ENCODE assay signal across 9 cellular contexts in genomic region chr10:3720228-3721019, GRCh38.
A peak's percentile ranks its signal among the peaks of the same experiment; 100 is the strongest.
DNase-seq lines count a peak whose midpoint lies in the region; ATAC-seq, FAIRE-seq and TF ChIP-seq lines count a peak whose summit lies in the region.
"Had no signal": no experiment of that assay in that cellular context is flagged by ENCODE, and none has a peak within 500 bp of the region (broad histone marks: within the 10 kb centered on the region; RNA-seq: fewer than 3 reads in every experiment).

No MANE protein-coding gene starts in this region.

- DNase-seq in AG04450 (ENCODE audit: low read depth, low spot score) (peak; percentile 55), KG1 (lab: John Stamatoyannopoulos, UW) (peak; percentile 32), dermis blood vessel endothelial cell (peak; percentile 43), memory B cell (ENCODE audit: low spot score in 2 of 2) (no peak), NCI-H510A (lab: John Stamatoyannopoulos, UW) (no peak), GM19239 (ENCODE audit: insufficient read length, low spot score) (no peak), SW 1271 (lab: John Stamatoyannopoulos, UW) (no peak)

- ATAC-seq in memory B cell (ENCODE audit: low read depth) (peak; percentile 45), GM18498 (IDR thresholded peaks at IDR 0.05; ENCODE audit: unreplicated experiment) (no peak)

- H3K4me1 Mint-ChIP-seq in memory B cell: peaks cover 5% of the 10 kb centered on the region

- TF ChIP-seq CTCF in AG04450 (IDR thresholded peaks at IDR 0.05; ENCODE audit: low read depth, low read length): no peak

- peaks cover 4% of the 10 kb centered on the region for H3K9me3 Mint-ChIP-seq in memory B cell

- POLR2A ChIA-PET in AG04450 (lab: Yijun Ruan, JAX): interaction anchor here (1.4 kb wide), 1 partner anchor 251 kb away, joined by 3 read pairs; no protein-coding TSS in a partner anchor

- H3K27me3 Mint-ChIP-seq in memory B cell: peaks cover 7% of the 10 kb centered on the region

- no peaks in the 10 kb centered on the region; the same call in 1 of the 2 replicates for H3K9me3 ChIP-seq in AG04450 (ENCODE audit: control insufficient read depth, insufficient read depth, low read length)

- no peaks in the 10 kb centered on the region for H3K36me3 Mint-ChIP-seq in memory B cell
- H3K36me3 Mint-ChIP-seq: mesothelial cell of epicardium had no signal

- H3K27ac ChIP-seq in AG04450 (ENCODE audit: low read depth, low read length): no peak overlapping the region

- no peaks in the 10 kb centered on the region for H3K27me3 ChIP-seq in AG04450 (ENCODE audit: control insufficient read depth, insufficient read depth, low read length)

- H3K4me3 Mint-ChIP-seq in memory B cell: no peak overlapping the region
- H3K4me3 Mint-ChIP-seq: mesothelial cell of epicardium had no signal

- CTCF ChIA-PET in AG04450 (lab: Charles Lee): interaction anchor here (0.5 kb wide), 1 partner anchor 364 kb away, joined by 3 read pairs; no protein-coding TSS in a partner anchor

- H3K4me3 ChIP-seq in AG04450 (ENCODE audit: low read depth, low read length): no peak overlapping the region

- FAIRE-seq in GM19239 (lab: Jason Lieb, UNC): no peak

- H3K27ac Mint-ChIP-seq in memory B cell: peak overlapping the region; percentile 2
- H3K27ac Mint-ChIP-seq: mesothelial cell of epicardium had no signal

Comparison
In these comparisons a context has a peak if more than half of its experiments do, and no peak if none do; other contexts are left out.
1. DNase-seq: peak in AG04450 (single experiment), KG1 (single experiment) and dermis blood vessel endothelial cell (single experiment); none in memory B cell (0 of 2), NCI-H510A (single experiment), GM19239 (single experiment) and SW 1271 (0 of 2).